Comparison of ENCODE assay signal across 6 cellular contexts in the genomic region with DNA sequence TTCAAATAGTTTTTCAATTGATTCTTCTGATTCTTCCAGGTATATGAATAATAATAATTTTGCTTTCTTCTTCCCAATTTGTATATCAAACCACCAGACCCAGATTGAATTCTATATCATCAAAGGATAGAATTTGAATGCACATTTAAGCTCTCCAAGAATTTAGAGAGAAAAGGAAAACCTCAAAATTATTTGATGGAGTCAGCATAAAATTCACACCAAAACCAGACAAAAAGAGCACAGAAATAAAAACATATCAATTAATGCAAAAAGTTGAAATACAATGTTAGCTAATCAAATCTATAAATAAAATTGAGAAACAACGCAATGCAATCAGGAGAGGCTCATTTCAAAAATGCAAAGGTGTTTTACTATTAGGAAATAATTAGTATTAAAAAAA.
"Had no signal": no experiment of that assay in that cellular context is flagged by ENCODE, and none has a peak within 500 bp of the region (broad histone marks: within the 10 kb centered on the region; RNA-seq: fewer than 3 reads in every experiment).

No MANE protein-coding gene starts in this region.

- H3K27ac ChIP-seq: HL-60, KMS-11 had no signal

- DNase-seq: Karpas-422, KBM-7, KG1 had no signal

- H3K4me2 ChIP-seq: KMS-11 had no signal

- H3K9ac ChIP-seq: KMS-11 had no signal

- FAIRE-seq: HTR-8/SVneo had no signal
